Comparison of ENCODE assay signal across 15 cellular contexts in genomic region chr11:70464509-70465361, GRCh38.
A peak's percentile ranks its signal among the peaks of the same experiment; 100 is the strongest.
DNase-seq lines count a peak whose midpoint lies in the region; ATAC-seq, FAIRE-seq and TF ChIP-seq lines count a peak whose summit lies in the region.
"Had no signal": no experiment of that assay in that cellular context is flagged by ENCODE, and none has a peak within 500 bp of the region (broad histone marks: within the 10 kb centered on the region; RNA-seq: fewer than 3 reads in every experiment).

No MANE protein-coding gene starts in this region.

- WGBS in lung, 2 donors = 66 to 73% methylated on average over 20 of the region's 20 CpGs

- H3K4me1 ChIP-seq in lung (ENCODE audit: control insufficient read depth in 2 of 2, insufficient read depth in 2 of 2, low read length in 2 of 2) = no peaks in the 10 kb centered on the region
- H3K4me1 ChIP-seq in upper lobe of right lung = no peaks in the 10 kb centered on the region

- no peak overlapping the region for H2AFZ ChIP-seq in SU-DHL-6 (ENCODE audit: low read depth, low read length, severe bottlenecking)

- H3K9me3 ChIP-seq in SU-DHL-6 (ENCODE audit: insufficient read depth, low read length) (no peaks in the 10 kb centered on the region), lung (ENCODE audit: control insufficient read depth in 2 of 2, insufficient read depth in 1 of 2, low read length in 1 of 2) (peaks cover 0 to 2% of the 10 kb centered on the region in 2 donors), upper lobe of right lung (no peaks in the 10 kb centered on the region)

- no peak overlapping the region for H3K9ac ChIP-seq in SU-DHL-6 (ENCODE audit: low read length)

- no peak overlapping the region for H3K4me3 ChIP-seq in SU-DHL-6 (ENCODE audit: insufficient read depth, low read length, poor library complexity, severe bottlenecking)
- H3K4me3 ChIP-seq in lung = no peak overlapping the region
- no peak overlapping the region for H3K4me3 ChIP-seq in upper lobe of right lung
- H3K4me3 ChIP-seq: K562 had no signal

- TF ChIP-seq CTCF in SU-DHL-6 (IDR thresholded peaks at IDR 0.05; ENCODE audit: insufficient read depth, low read length, poor library complexity, severe bottlenecking) = no peak
- TF ChIP-seq CTCF in lung (IDR thresholded peaks at IDR 0.05; ENCODE audit: control extremely low read depth, extremely low read depth) = no peak
- TF ChIP-seq CTCF in upper lobe of right lung (IDR thresholded peaks at IDR 0.05) = no peak

- DNase-seq in NCI-H82 (lab: John Stamatoyannopoulos, UW) (peak; percentile 45), NCI-H82 treated with DMSO at 0.1 percent for 48 hours (lab: John Stamatoyannopoulos, UW; ENCODE audit: unreplicated experiment) (no peak), lung (ENCODE audit: low spot score) (no peak), upper lobe of right lung (peak; percentile 62), RCC 7860 (ENCODE audit: low spot score) (no peak)
- no peak for DNase-seq in activated CD4-positive, CD25-positive, alpha-beta regulatory T cell treated with anti-CD3 and anti-CD28 coated beads, Interleukin-2, amount 50 U/mL, for 72 hours
- DNase-seq: C1 segment of cervical spinal cord, DMS 273 treated with DMSO at 0.1 percent for 48 hours, SIG-M5 had no signal

- FAIRE-seq in RCC 7860 (lab: Jason Lieb, UNC) = no peak
- FAIRE-seq: H54, HTR-8/SVneo, K562 had no signal

- peak overlapping the region; percentile 62 for H3K27ac ChIP-seq in SU-DHL-6 (ENCODE audit: low read depth, low read length)
- H3K27ac ChIP-seq in lung (ENCODE audit: low read depth in 1 of 2, low read length in 1 of 2) = no peak overlapping the region
- no peak overlapping the region for H3K27ac ChIP-seq in upper lobe of right lung
- H3K27ac ChIP-seq: 22Rv1 had no signal

- H3K4me2 ChIP-seq in SU-DHL-6 (ENCODE audit: low read depth, low read length, poor library complexity, severe bottlenecking) = peak overlapping the region; percentile 1

- H3K36me3 ChIP-seq in SU-DHL-6 (ENCODE audit: low read length) = no peaks in the 10 kb centered on the region
- H3K36me3 ChIP-seq in lung (ENCODE audit: control insufficient read depth in 2 of 2, insufficient read depth in 2 of 2, low read length in 2 of 2) = no peaks in the 10 kb centered on the region
- H3K36me3 ChIP-seq in upper lobe of right lung = no peaks in the 10 kb centered on the region

- H4K20me1 ChIP-seq in SU-DHL-6 (ENCODE audit: low read depth, low read length) = no peaks in the 10 kb centered on the region

- no peaks in the 10 kb centered on the region for H3K27me3 ChIP-seq in SU-DHL-6 (ENCODE audit: low read length)
- no peaks in the 10 kb centered on the region for H3K27me3 ChIP-seq in lung (ENCODE audit: control insufficient read depth, insufficient read depth)
- H3K27me3 ChIP-seq in upper lobe of right lung = peaks cover 15% of the 10 kb centered on the region

- ATAC-seq in lung (ENCODE audit: insufficient read depth, low FRiP score) = peak; percentile 31
- ATAC-seq in upper lobe of right lung = no peak
- ATAC-seq in HG03378 (IDR thresholded peaks at IDR 0.05; ENCODE audit: unreplicated experiment) = no peak
- ATAC-seq: K562 had no signal

- H3F3A ChIP-seq in SU-DHL-6 (ENCODE audit: insufficient read depth) = peaks cover 32% of the 10 kb centered on the region

- no peaks in the 10 kb centered on the region for H3K9me2 ChIP-seq in SU-DHL-6 (replicated peaks; ENCODE audit: insufficient read depth, low read length)

- no peaks in the 10 kb centered on the region for H3K79me2 ChIP-seq in SU-DHL-6 (ENCODE audit: insufficient read depth, low read length)

- intact Hi-C loops in upper lobe of right lung (cut with DNase I) = loop anchor here (10.0 kb wide), 1 partner anchor 300 kb away; no protein-coding TSS in a partner anchor

Comparison
In these comparisons a context has a peak if more than half of its experiments do, and no peak if none do; other contexts are left out.
1. DNase-seq: peak in NCI-H82 (single experiment) and upper lobe of right lung (single experiment); none in NCI-H82 treated with DMSO at 0.1 percent for 48 hours (single experiment), lung (single experiment), RCC 7860 (single experiment) and activated CD4-positive, CD25-positive, alpha-beta regulatory T cell treated with anti-CD3 and anti-CD28 coated beads, Interleukin-2, amount 50 U/mL, for 72 hours (single experiment).